ENCODE assay signal across 1 cellular context in genomic region chr15:97684249-97684648, GRCh38.
TF ChIP-seq lines count a peak whose summit lies in the region.

No MANE protein-coding gene starts in this region.

TF ChIP-seq in WTC11, 78 proteins besides CTCF, POLR2A, EP300 and RAD21 (continued from another document):
- TF ChIP-seq AR (CRISPR knock-in tag; IDR thresholded peaks at IDR 0.05), result no peak
- no peak for TF ChIP-seq ATF6 (CRISPR knock-in tag; IDR thresholded peaks at IDR 0.05)
- no peak for TF ChIP-seq GRHL2 (CRISPR knock-in tag; IDR thresholded peaks at IDR 0.05; ENCODE audit: insufficient replicate concordance, severe bottlenecking)
- TF ChIP-seq NR1H2 (CRISPR knock-in tag; IDR thresholded peaks at IDR 0.05), result no peak
- no peak for TF ChIP-seq ZNF671 (CRISPR knock-in tag; IDR thresholded peaks at IDR 0.05)
- TF ChIP-seq NR2C2 (CRISPR knock-in tag; IDR thresholded peaks at IDR 0.05), result no peak
- TF ChIP-seq TEAD1 (CRISPR knock-in tag; IDR thresholded peaks at IDR 0.05), result no peak
- no peak for TF ChIP-seq FOXJ3 (CRISPR knock-in tag; IDR thresholded peaks at IDR 0.05; ENCODE audit: borderline replicate concordance)
- no peak for TF ChIP-seq CBFB (CRISPR knock-in tag; IDR thresholded peaks at IDR 0.05; ENCODE audit: low read depth)
- TF ChIP-seq ZNF138 (CRISPR knock-in tag; conservative IDR thresholded peaks at IDR 0.05), result no peak
- TF ChIP-seq TEAD4 (CRISPR knock-in tag; IDR thresholded peaks at IDR 0.05), result no peak
- TF ChIP-seq ZNF317 (CRISPR knock-in tag; IDR thresholded peaks at IDR 0.05; ENCODE audit: borderline replicate concordance, low read depth), result no peak
- no peak for TF ChIP-seq RELA (CRISPR knock-in tag; IDR thresholded peaks at IDR 0.05; ENCODE audit: borderline replicate concordance)
- no peak for TF ChIP-seq ZNF423 (CRISPR knock-in tag; IDR thresholded peaks at IDR 0.05)
- TF ChIP-seq, protein P1, sequence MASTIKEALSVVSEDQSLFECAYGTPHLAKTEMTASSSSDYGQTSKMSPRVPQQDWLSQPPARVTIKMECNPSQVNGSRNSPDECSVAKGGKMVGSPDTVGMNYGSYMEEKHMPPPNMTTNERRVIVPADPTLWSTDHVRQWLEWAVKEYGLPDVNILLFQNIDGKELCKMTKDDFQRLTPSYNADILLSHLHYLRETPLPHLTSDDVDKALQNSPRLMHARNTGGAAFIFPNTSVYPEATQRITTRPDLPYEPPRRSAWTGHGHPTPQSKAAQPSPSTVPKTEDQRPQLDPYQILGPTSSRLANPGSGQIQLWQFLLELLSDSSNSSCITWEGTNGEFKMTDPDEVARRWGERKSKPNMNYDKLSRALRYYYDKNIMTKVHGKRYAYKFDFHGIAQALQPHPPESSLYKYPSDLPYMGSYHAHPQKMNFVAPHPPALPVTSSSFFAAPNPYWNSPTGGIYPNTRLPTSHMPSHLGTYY (CRISPR knock-in tag; IDR thresholded peaks at IDR 0.05), result no peak
TF ChIP-seq in WTC11: peak in this region for 0.
